8 cellular contexts compared by ENCODE assay signal in the genomic region with DNA sequence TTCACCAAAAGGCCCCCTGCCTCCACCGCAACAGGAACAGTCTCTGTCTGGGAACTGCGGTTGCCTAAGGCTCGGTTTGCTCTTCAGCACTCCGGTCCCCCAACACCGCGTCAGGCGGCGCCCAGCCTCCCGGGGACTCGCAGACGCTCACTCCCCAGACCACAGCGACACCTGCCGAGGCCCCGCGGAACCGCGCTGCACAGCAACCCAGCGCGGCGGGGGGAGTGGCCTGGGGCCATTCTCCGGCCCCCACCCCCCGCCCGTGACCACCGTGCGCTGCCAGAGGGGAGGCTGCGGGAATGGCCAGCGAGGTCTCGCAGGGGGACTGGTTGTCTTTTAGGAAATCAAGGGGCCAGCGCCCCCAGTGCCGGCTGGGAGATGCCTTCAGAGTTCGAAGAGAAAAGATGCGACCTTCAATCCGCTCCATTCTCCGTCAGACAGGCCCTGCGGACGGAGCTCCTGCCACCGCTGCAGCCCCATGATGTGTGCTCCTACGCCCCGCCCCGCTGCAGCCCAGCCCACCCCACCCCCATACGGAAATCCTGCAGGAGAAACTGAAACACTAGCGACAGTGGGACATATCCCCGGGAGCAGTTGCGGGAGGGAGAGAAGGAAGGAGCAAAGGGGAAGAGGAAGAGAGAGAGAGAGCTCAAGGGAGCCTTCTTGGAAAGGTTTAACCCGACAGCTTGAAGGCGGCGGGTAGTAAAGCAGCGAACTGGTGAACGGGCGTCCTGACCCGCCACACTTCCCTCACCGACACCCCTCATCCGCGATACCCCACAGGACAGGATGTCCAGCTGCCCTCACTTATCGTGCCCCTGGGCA.
DNase-seq lines count a peak whose midpoint lies in the region; ATAC-seq and TF ChIP-seq lines count a peak whose summit lies in the region.

No MANE protein-coding gene starts in this region.

- H3K36me3 ChIP-seq in BJ (ENCODE audit: control insufficient read depth, insufficient read depth, low read length) = no peaks in the 10 kb centered on the region

- no peaks in the 10 kb centered on the region for H3K9me3 Mint-ChIP-seq in activated CD8-positive, alpha-beta T cell treated with anti-CD3 and anti-CD28 coated beads, Interleukin-2, amount 10 ng/mL, durations not matched to agents 7 days and 5 days (ENCODE audit: insufficient read depth)

- peak overlapping the region; percentile 60 for H3K4me3 ChIP-seq in BJ (ENCODE audit: low read depth, low read length)

- peak overlapping the region; percentile 40 for H3K27ac Mint-ChIP-seq in activated CD8-positive, alpha-beta T cell treated with anti-CD3 and anti-CD28 coated beads, Interleukin-2, amount 10 ng/mL, durations not matched to agents 7 days and 5 days

- POLR2A ChIA-PET in BJ (lab: Charles Lee) = no interaction called here
- POLR2A ChIA-PET in activated CD8-positive, alpha-beta T cell treated with anti-CD3 and anti-CD28 coated beads, Interleukin-2, amount 10 ng/mL, durations not matched to agents 7 days and 5 days (lab: Charles Lee) = no interaction called here

- H3K4me1 Mint-ChIP-seq in activated CD8-positive, alpha-beta T cell treated with anti-CD3 and anti-CD28 coated beads, Interleukin-2, amount 10 ng/mL, durations not matched to agents 7 days and 5 days (ENCODE audit: low read depth) = peaks cover 16% of the 10 kb centered on the region

- DNase-seq in BJ (ENCODE audit: low read depth) = peak; percentile 19
- DNase-seq in GM19240 (ENCODE audit: insufficient read length, low spot score) = peak; percentile 70
- peak; percentile 71 to 92 for DNase-seq in NCI-H526 (lab: John Stamatoyannopoulos, UW)
- DNase-seq in activated CD8-positive, alpha-beta T cell treated with anti-CD3 and anti-CD28 coated beads, Interleukin-2, amount 10 ng/mL, durations not matched to agents 7 days and 5 days = peak; percentile 85
- DNase-seq in effector CD4-positive, alpha-beta T cell = peak; percentile 66
- DNase-seq in medulla oblongata (ENCODE audit: extremely low spot score) = peak; percentile 95
- DNase-seq in stimulated activated CD4-positive, alpha-beta T cell treated with anti-CD3 and anti-CD28 coated beads, TNF-alpha, amount 100 ng/mL, for 4 hours (ENCODE audit: low read depth in 3 of 3) = peak; percentile 56 to 75 (median 71)

- CTCF ChIA-PET in BJ (lab: Yijun Ruan, JAX) = interaction anchor here (0.7 to 2.8 kb wide), 27 partner anchors 8 to 1305 kb away, joined by 3 to 25 read pairs (median 4); no protein-coding TSS in a partner anchor
- CTCF ChIA-PET in activated CD8-positive, alpha-beta T cell treated with anti-CD3 and anti-CD28 coated beads, Interleukin-2, amount 10 ng/mL, durations not matched to agents 7 days and 5 days (lab: Charles Lee) = interaction anchor here (0.6 to 3.8 kb wide), 30 partner anchors 8 to 828 kb away, joined by 3 to 33 read pairs (median 3); partner anchors contain the start of gene STEAP1B

- H3K27me3 Mint-ChIP-seq in activated CD8-positive, alpha-beta T cell treated with anti-CD3 and anti-CD28 coated beads, Interleukin-2, amount 10 ng/mL, durations not matched to agents 7 days and 5 days (ENCODE audit: low read depth) = peaks cover 40% of the 10 kb centered on the region

- TF ChIP-seq CTCF in BJ (IDR thresholded peaks at IDR 0.05; ENCODE audit: insufficient read depth, low read depth, low read length) = peak; percentile 88

- H3K36me3 Mint-ChIP-seq in activated CD8-positive, alpha-beta T cell treated with anti-CD3 and anti-CD28 coated beads, Interleukin-2, amount 10 ng/mL, durations not matched to agents 7 days and 5 days (ENCODE audit: low read depth) = no peaks in the 10 kb centered on the region

- H3K27me3 ChIP-seq in BJ (ENCODE audit: control insufficient read depth, insufficient read depth, low read length) = no peaks in the 10 kb centered on the region

- peak; percentile 99 for ATAC-seq in HG03442 (IDR thresholded peaks at IDR 0.05; ENCODE audit: unreplicated experiment)
- ATAC-seq in activated CD8-positive, alpha-beta T cell treated with anti-CD3 and anti-CD28 coated beads, Interleukin-2, amount 10 ng/mL, durations not matched to agents 7 days and 5 days = peak; percentile 99

- H3K4me3 Mint-ChIP-seq in activated CD8-positive, alpha-beta T cell treated with anti-CD3 and anti-CD28 coated beads, Interleukin-2, amount 10 ng/mL, durations not matched to agents 7 days and 5 days = peak overlapping the region; percentile 77

Comparison
In these comparisons a context has a peak if more than half of its experiments do, and no peak if none do; other contexts are left out.
1. Peak in every context shown above with its lines: DNase-seq, ATAC-seq and H3K4me3 ChIP-seq.
2. DNase-seq: peak in every context shown above with its lines; median percentile 95 in medulla oblongata; 85 in activated CD8-positive, alpha-beta T cell treated with anti-CD3 and anti-CD28 coated beads, Interleukin-2, amount 10 ng/mL, durations not matched to agents 7 days and 5 days; 82 in NCI-H526; 71 in stimulated activated CD4-positive, alpha-beta T cell treated with anti-CD3 and anti-CD28 coated beads, TNF-alpha, amount 100 ng/mL, for 4 hours; 70 in GM19240; 66 in effector CD4-positive, alpha-beta T cell; 19 in BJ.